Comparison of ENCODE assay signal across 1 cellular context in genomic region chr13:114129649-114130062, GRCh38.
TF ChIP-seq lines count a peak whose summit lies in the region.

No MANE protein-coding gene starts in this region.

TF ChIP-seq in HCT116, 20 proteins besides CTCF, POLR2A, EP300 and RAD21 (continued from another document):
- TF ChIP-seq CBX3 (IDR thresholded peaks at IDR 0.05; ENCODE audit: low read depth) = no peak
